Comparison of ENCODE assay signal across 9 cellular contexts in the genomic region with DNA sequence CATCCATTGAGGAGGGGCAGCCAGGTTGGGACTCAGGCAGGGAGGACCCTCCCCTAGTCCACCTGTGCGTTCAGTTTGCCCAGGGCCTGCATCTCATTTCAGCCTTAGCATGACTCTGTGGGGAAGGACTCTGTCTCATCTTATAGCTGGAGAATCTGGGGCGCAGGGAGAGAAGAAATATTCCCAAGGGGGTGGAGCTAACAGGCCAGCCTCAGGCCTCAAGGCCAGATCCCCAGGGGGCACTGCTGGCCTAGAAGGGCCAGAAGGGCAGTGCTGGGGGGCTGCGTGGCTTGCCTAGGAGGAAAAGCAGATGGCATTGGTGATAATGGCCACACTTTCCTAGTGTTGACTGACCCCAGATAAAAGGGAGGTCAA. TPM values are rescaled to one million over a fixed set of nuclear protein-coding genes. Genes with fewer than 3 reads are reported as not detected.
A peak's percentile ranks its signal among the peaks of the same experiment; 100 is the strongest.
DNase-seq lines count a peak whose midpoint lies in the region; ATAC-seq, FAIRE-seq and TF ChIP-seq lines count a peak whose summit lies in the region.
"Had no signal": no experiment of that assay in that cellular context is flagged by ENCODE, and none has a peak within 500 bp of the region (broad histone marks: within the 10 kb centered on the region; RNA-seq: fewer than 3 reads in every experiment).

No MANE protein-coding gene starts in this region.

- H3K4me1 ChIP-seq in CD4-positive, CD25-positive, alpha-beta regulatory T cell (ENCODE audit: control insufficient read depth, insufficient read depth, low read length, poor library complexity, severe bottlenecking): peaks cover 15% of the 10 kb centered on the region
- H3K4me1 ChIP-seq in Panc1 (ENCODE audit: control insufficient read depth, insufficient read depth, low read length) (peaks cover 99% of the 10 kb centered on the region), pancreas (peaks cover 13 to 21% (median 13%) of the 10 kb centered on the region in 3 donors)

- peak overlapping the region; percentile 29 to 67 (median 40) for H3K4me3 Mint-ChIP-seq in CD4-positive, CD25-positive, alpha-beta regulatory T cell

- BruUV-seq in Panc1 (replicated peaks; lab: Mats Ljungman, UMichigan): no TSS peak

- in situ Hi-C loops in Panc1 (cut with HindIII; ENCODE audit: low pct_unique_long_range_greater_than_20kb, low sequenced_read_pairs): no loop called here

- no peaks in the 10 kb centered on the region for H3K27me3 ChIP-seq in CD4-positive, CD25-positive, alpha-beta regulatory T cell (ENCODE audit: control insufficient read depth, insufficient read depth, low read length)
- H3K27me3 ChIP-seq in Panc1 (ENCODE audit: control insufficient read depth, insufficient read depth, low read length) (no peaks in the 10 kb centered on the region), pancreas (no peaks in the 10 kb centered on the region)

- H3K27ac ChIP-seq in CD4-positive, CD25-positive, alpha-beta regulatory T cell (ENCODE audit: insufficient read depth, low read length, poor library complexity, severe bottlenecking): no peak overlapping the region
- H3K27ac ChIP-seq in Panc1 (ENCODE audit: low read length) (peak overlapping the region; percentile 91), pancreas (peak overlapping the region; percentile 67 to 71 (median 69))

- intact Hi-C loops in Panc1 (cut with micrococcal nuclease; ENCODE audit: unreplicated experiment) (no loop called here), pancreas (cut with DNase I) (loop anchor here in 1 of 3 donors (5.0 kb wide), 1 partner anchor 46 kb away; no protein-coding TSS in a partner anchor)

- POLR2A ChIA-PET in Panc1 (lab: Charles Lee): interaction anchor here (0.6 to 1.0 kb wide), 4 partner anchors 9 to 61 kb away, joined by 3 to 7 read pairs (median 4); no protein-coding TSS in a partner anchor

- H3K36me3 Mint-ChIP-seq in CD4-positive, CD25-positive, alpha-beta regulatory T cell: no peaks in the 10 kb centered on the region

- no peaks in the 10 kb centered on the region for H3K9me3 ChIP-seq in CD4-positive, CD25-positive, alpha-beta regulatory T cell (ENCODE audit: control insufficient read depth in 2 of 2, low read length in 2 of 2)
- no peaks in the 10 kb centered on the region for H3K9me3 ChIP-seq in Panc1 (ENCODE audit: control insufficient read depth, insufficient read depth, low read depth, low read length)
- no peaks in the 10 kb centered on the region for H3K9me3 ChIP-seq in pancreas

- H3K4me1 Mint-ChIP-seq in CD4-positive, CD25-positive, alpha-beta regulatory T cell: peaks cover 0 to 28% (median 12%) of the 10 kb centered on the region in 4 donors

- WGBS in pancreas, 2 donors: 54 to 61% methylated on average over 3 of the region's 3 CpGs

- CTCF ChIA-PET in Panc1 (lab: Charles Lee): interaction anchor here (1.2 kb wide), 1 partner anchor 112 kb away, joined by 3 read pairs; no protein-coding TSS in a partner anchor

- TF ChIP-seq POLR2A in GM12892 (IDR thresholded peaks at IDR 0.05; ENCODE audit: low read depth, low read length): no peak

- ATAC-seq in CD4-positive, CD25-positive, alpha-beta regulatory T cell (ENCODE audit: low read depth in 2 of 2): no peak
- ATAC-seq in Panc1 (no peak), pancreas (no peak), GM21390 (IDR thresholded peaks at IDR 0.05; ENCODE audit: unreplicated experiment) (no peak)

- TF ChIP-seq CTCF in Panc1 (IDR thresholded peaks at IDR 0.05) (no peak), fibroblast of the aortic adventitia (IDR thresholded peaks at IDR 0.05; ENCODE audit: insufficient read depth, low read length) (no peak), pancreas (IDR thresholded peaks at IDR 0.05) (no peak)

- H3K27ac Mint-ChIP-seq in CD4-positive, CD25-positive, alpha-beta regulatory T cell: no peak overlapping the region

- no peaks in the 10 kb centered on the region for H3K9me3 Mint-ChIP-seq in CD4-positive, CD25-positive, alpha-beta regulatory T cell

- DNase-seq in CD4-positive, CD25-positive, alpha-beta regulatory T cell: no peak
- no peak for DNase-seq in Panc1 (ENCODE audit: low read depth, low spot score)
- no peak for DNase-seq in fibroblast of the aortic adventitia (ENCODE audit: low read depth)
- no peak for DNase-seq in pancreas
- no peak for DNase-seq in NCI-H1048 (lab: John Stamatoyannopoulos, UW)
- DNase-seq in cerebellar nuclear complex (lab: John Stamatoyannopoulos, UW): no peak
- no peak for DNase-seq in GM12892 (ENCODE audit: insufficient read length)

- H3K36me3 ChIP-seq in CD4-positive, CD25-positive, alpha-beta regulatory T cell (ENCODE audit: control insufficient read depth, insufficient read depth, low read length): no peaks in the 10 kb centered on the region
- H3K36me3 ChIP-seq in Panc1 (ENCODE audit: control insufficient read depth, insufficient read depth, low read length) (peaks cover 47% of the 10 kb centered on the region), pancreas (peaks cover 0 to 71% (median 25%) of the 10 kb centered on the region in 3 donors)

- FAIRE-seq in pancreas (lab: Jason Lieb, UNC) (no peak), GM12892 (lab: Jason Lieb, UNC) (no peak)
- FAIRE-seq: islet of Langerhans had no signal

- H3K27me3 Mint-ChIP-seq in CD4-positive, CD25-positive, alpha-beta regulatory T cell: peaks cover 13% of the 10 kb centered on the region

- H3K4me3 ChIP-seq in CD4-positive, CD25-positive, alpha-beta regulatory T cell (ENCODE audit: low read depth, low read length): no peak overlapping the region
- H3K4me3 ChIP-seq in Panc1 (ENCODE audit: low read depth in 2 of 2, low read length in 2 of 2) (no peak overlapping the region), fibroblast of the aortic adventitia (ENCODE audit: low read depth, low read length) (peak overlapping the region; percentile 49), pancreas (peak overlapping the region in 2 of 4 donors; percentile 33 to 34)

RNA-seq across cellular contexts. Expression of a gene that starts 10.9 kb away (rescaled TPM):
- total RNA-seq in CD4-positive, CD25-positive, alpha-beta regulatory T cell: not detected
- polyA plus RNA-seq in CD4-positive, CD25-positive, alpha-beta regulatory T cell: not detected
- total RNA-seq in Panc1 (2021; ENCODE audit: unreplicated experiment) (146 TPM), fibroblast of the aortic adventitia (ENCODE audit: low replicate concordance) (65.0 and 75.7 TPM in 2 replicates), pancreas (10 to 100 TPM; 25.3 to 35.7 (median 32.4) TPM)
- 73.2 TPM for polyA plus RNA-seq in Panc1 (2012; ENCODE audit: insufficient read length)
- 10 to 100 TPM; 11.9 to 17.9 TPM for polyA plus RNA-seq in pancreas
- polyA plus RNA-seq in GM12892 (2012; ENCODE audit: missing spikeins): 0.15 TPM

Comparison
In these comparisons a context has a peak if more than half of its experiments do, and no peak if none do; other contexts are left out.
1. RNA of a gene that starts 10.9 kb away (total RNA-seq): 146 TPM in Panc1 (single experiment), 65.0 to 75.7 TPM in fibroblast of the aortic adventitia and 25.3 to 35.7 TPM in pancreas; not detected in CD4-positive, CD25-positive, alpha-beta regulatory T cell (single experiment); every median in the first group is over 10 times any median in the second.